ENCODE assay signal across 8 cellular contexts in genomic region chr12:95072900-95073697, GRCh38. TPM values are rescaled to one million over a fixed set of nuclear protein-coding genes. Genes with fewer than 3 reads are reported as not detected.
DNase-seq lines count a peak whose midpoint lies in the region; ATAC-seq lines count a peak whose summit lies in the region.

Gene NR2C1 (minus strand): TSS chr12:95073618. CDS start chr12:95067384, 6,234 bp downstream.

- no peaks in the 10 kb centered on the region for H3K36me3 ChIP-seq in CD4-positive, alpha-beta memory T cell (ENCODE audit: insufficient read depth, low read length)
- no peaks in the 10 kb centered on the region for H3K36me3 ChIP-seq in effector memory CD4-positive, alpha-beta T cell (ENCODE audit: control insufficient read depth, insufficient read depth, low read length)

- H3K27me3 Mint-ChIP-seq in CD4-positive, alpha-beta memory T cell, result no peaks in the 10 kb centered on the region

- H3K36me3 Mint-ChIP-seq in CD4-positive, alpha-beta memory T cell, result peaks cover 0 to 5% of the 10 kb centered on the region in 2 donors

- DNase-seq in CD4-positive, alpha-beta memory T cell, result peak; percentile 92 to 95 (median 94)
- DNase-seq in HS-27A (ENCODE audit: low read depth) (peak; percentile 64), NOMO-1 (lab: John Stamatoyannopoulos, UW; ENCODE audit: unreplicated experiment in 2 of 2) (peak; percentile 91 to 96), medulla oblongata (ENCODE audit: extremely low spot score) (peak; percentile 96)
- peak; percentile 86 to 90 (median 89) for DNase-seq in effector memory CD4-positive, alpha-beta T cell
- DNase-seq in stimulated activated CD8-positive, alpha-beta memory T cell treated with anti-CD3 and anti-CD28 coated beads, Interleukin-12 subunit alpha, Interleukin-12 subunit beta, amount 100 ng/mL, for 1 hour (ENCODE audit: low read depth), result peak; percentile 85

- CTCF ChIA-PET in CD4-positive, alpha-beta memory T cell (lab: Charles Lee; ENCODE audit: partially characterized antibody), result interaction anchor here (0.6 to 3.2 kb wide), 28 partner anchors 10 to 972 kb away, joined by 3 to 18 read pairs (median 4); partner anchors contain the start of genes FGD6, METAP2, NDUFA12 and VEZT
- CTCF ChIA-PET in activated CD8-positive, alpha-beta memory T cell treated with anti-CD3 and anti-CD28 coated beads for 36 hours (lab: Charles Lee), result interaction anchor here (0.8 to 2.4 kb wide), 8 partner anchors 11 to 401 kb away, joined by 3 to 8 read pairs (median 4); partner anchors contain the start of genes FGD6, NDUFA12 and VEZT

- H3K27ac Mint-ChIP-seq in CD4-positive, alpha-beta memory T cell, result peak within 1 kb of the TSS; percentile 84 to 98 (median 96)

- peak within 1 kb of the TSS; percentile 88 to 89 for H3K4me3 ChIP-seq in CD4-positive, alpha-beta memory T cell (ENCODE audit: low read length in 2 of 2)
- H3K4me3 ChIP-seq in effector memory CD4-positive, alpha-beta T cell (ENCODE audit: insufficient read depth, low read depth, low read length, poor library complexity, severe bottlenecking), result peak within 1 kb of the TSS; percentile 95

- intact Hi-C loops in CD4-positive, alpha-beta memory T cell (cut with micrococcal nuclease), result loop anchor here (1.0 to 5.0 kb wide), 7 partner anchors 70 to 1501 kb away; partner anchors contain the start of genes FGD6, METAP2, NDUFA12 and PLXNC1

- H3K27ac ChIP-seq in CD4-positive, alpha-beta memory T cell (ENCODE audit: low read depth, low read length), result peak within 1 kb of the TSS; percentile 76
- peak within 1 kb of the TSS; percentile 79 for H3K27ac ChIP-seq in effector memory CD4-positive, alpha-beta T cell (ENCODE audit: insufficient read depth, low read length, poor library complexity, severe bottlenecking)

- H3K27me3 ChIP-seq in CD4-positive, alpha-beta memory T cell (ENCODE audit: insufficient read depth, low read length), result no peaks in the 10 kb centered on the region
- no peaks in the 10 kb centered on the region for H3K27me3 ChIP-seq in effector memory CD4-positive, alpha-beta T cell (replicated peaks; ENCODE audit: control insufficient read depth, insufficient read depth, low read length, poor library complexity, severe bottlenecking)

- peaks cover 14 to 39% (median 20%) of the 10 kb centered on the region in 4 donors for H3K4me1 Mint-ChIP-seq in CD4-positive, alpha-beta memory T cell

- POLR2A ChIA-PET in CD4-positive, alpha-beta memory T cell (lab: Charles Lee; ENCODE audit: partially characterized antibody), result interaction anchor here (0.6 to 3.7 kb wide), 11 partner anchors 10 to 475 kb away, joined by 3 to 31 read pairs (median 5); partner anchors contain the start of genes FGD6, METAP2, NDUFA12 and VEZT
- POLR2A ChIA-PET in activated CD8-positive, alpha-beta memory T cell treated with anti-CD3 and anti-CD28 coated beads for 36 hours (lab: Charles Lee), result interaction anchor here (0.6 to 1.6 kb wide), 6 partner anchors 70 to 900 kb away, joined by 3 to 10 read pairs (median 4); partner anchors contain the start of genes FGD6, METAP2, NDUFA12 and VEZT

- no peaks in the 10 kb centered on the region for H3K9me3 Mint-ChIP-seq in CD4-positive, alpha-beta memory T cell

- H3K4me1 ChIP-seq in CD4-positive, alpha-beta memory T cell (ENCODE audit: insufficient read depth, low read length), result peaks cover 22% of the 10 kb centered on the region
- no peaks in the 10 kb centered on the region for H3K4me1 ChIP-seq in effector memory CD4-positive, alpha-beta T cell (ENCODE audit: control insufficient read depth, insufficient read depth, low read length, poor library complexity, severe bottlenecking)

- no peaks in the 10 kb centered on the region for H3K9me3 ChIP-seq in CD4-positive, alpha-beta memory T cell (ENCODE audit: control insufficient read depth in 1 of 2, low read length in 2 of 2)
- H3K9me3 ChIP-seq in effector memory CD4-positive, alpha-beta T cell (ENCODE audit: control insufficient read depth, low read length), result no peaks in the 10 kb centered on the region

- H3K4me3 Mint-ChIP-seq in CD4-positive, alpha-beta memory T cell, result peak within 1 kb of the TSS; percentile 93 to 99 (median 95)

- ATAC-seq in GM19467 (IDR thresholded peaks at IDR 0.05; ENCODE audit: unreplicated experiment), result peak; percentile 95

RNA-seq across cellular contexts. Expression of gene NR2C1, which starts in this region (rescaled TPM):
- 10 to 100 TPM; 45.4 to 55.4 TPM for total RNA-seq in CD4-positive, alpha-beta memory T cell
- polyA plus RNA-seq in CD4-positive, alpha-beta memory T cell, result 10 to 100 TPM in 1 of 2 donors, 1 to 10 TPM in 1; 8.5 to 13.7 TPM
- 10 to 100 TPM; 21.3 to 22.9 TPM for total RNA-seq in activated CD8-positive, alpha-beta memory T cell treated with anti-CD3 and anti-CD28 coated beads for 36 hours

Comparison
In these comparisons a context has a peak if more than half of its experiments do, and no peak if none do; other contexts are left out.
1. Peak in every context shown above with its lines: DNase-seq, ATAC-seq, H3K4me3 ChIP-seq and H3K27ac ChIP-seq.